Comparison of ENCODE assay signal across 24 cellular contexts in the genomic region with DNA sequence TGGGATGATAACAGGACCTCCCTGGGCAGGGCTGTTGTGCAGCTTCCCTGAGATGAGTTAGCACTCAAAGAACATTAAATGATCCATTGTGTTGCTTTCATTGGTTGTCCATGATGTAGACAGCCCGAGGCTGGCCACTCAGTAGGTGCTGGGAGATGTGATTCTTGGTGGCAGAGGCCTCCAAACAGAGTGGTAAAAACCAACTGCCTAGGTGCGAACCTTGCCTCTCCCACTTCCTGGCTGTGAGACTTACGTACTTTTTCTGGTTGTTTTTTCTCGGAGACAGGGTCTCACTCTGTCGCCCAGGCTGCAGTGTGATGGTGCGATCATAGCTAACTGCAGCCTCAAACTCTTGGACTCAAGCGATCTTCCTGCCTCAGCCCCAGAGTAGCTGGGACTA. TPM values are rescaled to one million over a fixed set of nuclear protein-coding genes. Genes with fewer than 3 reads are reported as not detected.
"Had no signal": no experiment of that assay in that cellular context is flagged by ENCODE, and none has a peak within 500 bp of the region (broad histone marks: within the 10 kb centered on the region; RNA-seq: fewer than 3 reads in every experiment).

No MANE protein-coding gene starts in this region.

- ATAC-seq: activated naive CD8-positive, alpha-beta T cell treated with anti-CD3 and anti-CD28 coated beads, Interleukin-2, amount 50 U/mL, for 24 hours; body of pancreas; sciatic nerve; stimulated activated naive CD8-positive, alpha-beta T cell treated with anti-CD3 and anti-CD28 coated beads, Interleukin-15, amount 100 ng/mL, for 72 hours had no signal

- H3K4me3 Mint-ChIP-seq: activated naive CD8-positive, alpha-beta T cell treated with anti-CD3 and anti-CD28 coated beads, Interleukin-2, amount 50 U/mL, for 24 hours; activated T-cell treated with anti-CD3 and anti-CD28 coated beads, Interleukin-2, amount 50 U/mL, for 72 hours; stimulated activated naive CD8-positive, alpha-beta T cell treated with anti-CD3 and anti-CD28 coated beads, Interleukin-15, amount 100 ng/mL, for 72 hours had no signal

- H3K4me3 ChIP-seq: body of pancreas, cardiac muscle cell, esophagus muscularis mucosa, tibial artery had no signal

- H3K79me2 ChIP-seq: parathyroid adenoma had no signal

- H3K9ac ChIP-seq: parathyroid adenoma had no signal

- H3K27ac ChIP-seq: body of pancreas, cardiac muscle cell, esophagus muscularis mucosa, parathyroid adenoma, tibial artery had no signal

- H3K27me3 Mint-ChIP-seq: activated naive CD8-positive, alpha-beta T cell treated with anti-CD3 and anti-CD28 coated beads, Interleukin-2, amount 50 U/mL, for 24 hours; stimulated activated naive CD8-positive, alpha-beta T cell treated with anti-CD3 and anti-CD28 coated beads, Interleukin-15, amount 100 ng/mL, for 72 hours had no signal

- H3K9me3 Mint-ChIP-seq: activated naive CD8-positive, alpha-beta T cell treated with anti-CD3 and anti-CD28 coated beads, Interleukin-2, amount 50 U/mL, for 24 hours; activated T-cell treated with anti-CD3 and anti-CD28 coated beads, Interleukin-2, amount 50 U/mL, for 72 hours; stimulated activated naive CD8-positive, alpha-beta T cell treated with anti-CD3 and anti-CD28 coated beads, Interleukin-15, amount 100 ng/mL, for 72 hours had no signal

- H3K27ac Mint-ChIP-seq: activated naive CD8-positive, alpha-beta T cell treated with anti-CD3 and anti-CD28 coated beads, Interleukin-2, amount 50 U/mL, for 24 hours; activated T-cell treated with anti-CD3 and anti-CD28 coated beads, Interleukin-2, amount 50 U/mL, for 72 hours; stimulated activated naive CD8-positive, alpha-beta T cell treated with anti-CD3 and anti-CD28 coated beads, Interleukin-15, amount 100 ng/mL, for 72 hours had no signal

- H3K4me1 ChIP-seq: parathyroid adenoma, tibial artery had no signal

- H3K27me3 ChIP-seq: body of pancreas, cardiac muscle cell, esophagus muscularis mucosa, tibial artery had no signal

- DNase-seq: activated CD4-positive, alpha-beta T cell treated with anti-CD3 and anti-CD28 coated beads for 48 hours; activated CD8-positive, alpha-beta memory T cell treated with anti-CD3 and anti-CD28 coated beads, Interleukin-2, amount 50 U/mL, for 48 hours; activated effector memory CD4-positive, alpha-beta T cell treated with Interleukin-2 at 50 U/mL for 16 hours; activated naive CD4-positive, alpha-beta T cell treated with anti-CD3 and anti-CD28 coated beads, Interleukin-2, amount 50 U/mL, for 16 hours; activated naive CD8-positive, alpha-beta T cell treated with anti-CD3 and anti-CD28 coated beads, Interleukin-2, amount 50 U/mL, for 24 hours; activated T-cell treated with anti-CD3 and anti-CD28 coated beads, Interleukin-2, amount 50 U/mL, for 72 hours; anterior cingulate cortex; body of pancreas; dermis blood vessel endothelial cell; effector memory CD4-positive, alpha-beta T cell; glutamatergic neuron; hippocampal formation; midbrain; nucleus accumbens; small intestine; stimulated activated CD4-positive, alpha-beta T cell treated with anti-CD3 and anti-CD28 coated beads, Interleukin-15, amount 100 ng/mL, for 24 hours; stimulated activated naive CD8-positive, alpha-beta T cell treated with anti-CD3 and anti-CD28 coated beads, Interleukin-15, amount 100 ng/mL, for 72 hours; SW 1271 had no signal

- H2AFZ ChIP-seq: parathyroid adenoma had no signal

- H3K9me3 ChIP-seq: body of pancreas, esophagus muscularis mucosa, tibial artery had no signal

RNA-seq across cellular contexts. Expression of gene CCER2, which starts 12.4 kb away (rescaled TPM):
- total RNA-seq: body of pancreas, dermis blood vessel endothelial cell, urinary bladder had no signal
